25 cellular contexts compared by ENCODE assay signal in the genomic region with DNA sequence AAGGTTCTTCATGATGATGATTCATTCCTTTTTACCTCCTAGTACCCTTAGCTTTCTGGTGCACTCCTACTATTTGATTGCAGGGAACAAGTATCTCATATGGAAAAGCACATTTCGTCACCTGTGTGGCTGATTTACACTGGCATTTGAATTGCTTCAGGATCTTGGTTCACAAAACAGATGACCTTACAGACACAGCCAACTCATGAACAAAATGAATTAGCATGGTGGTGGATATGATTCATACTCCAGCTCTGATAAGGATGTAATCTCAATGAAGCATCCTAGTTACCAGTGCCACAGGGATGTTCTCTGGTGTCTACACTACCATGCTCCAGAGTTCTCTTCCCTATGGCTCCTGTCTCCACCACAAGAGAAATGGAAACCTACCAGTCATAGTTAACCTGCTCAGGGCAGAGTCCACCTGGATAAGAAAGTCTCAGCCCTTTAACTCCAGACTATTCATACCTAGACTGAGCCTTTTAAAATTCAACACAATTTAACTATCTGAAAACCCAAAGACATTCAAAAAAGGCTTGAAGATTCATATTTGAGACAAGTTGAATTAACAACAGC. TPM values are rescaled to one million over a fixed set of nuclear protein-coding genes. Genes with fewer than 3 reads are reported as not detected.
A peak's percentile ranks its signal among the peaks of the same experiment; 100 is the strongest.
DNase-seq lines count a peak whose midpoint lies in the region; ATAC-seq, FAIRE-seq and TF ChIP-seq lines count a peak whose summit lies in the region.
"Had no signal": no experiment of that assay in that cellular context is flagged by ENCODE, and none has a peak within 500 bp of the region (broad histone marks: within the 10 kb centered on the region; RNA-seq: fewer than 3 reads in every experiment).

No MANE protein-coding gene starts in this region.

- no peak overlapping the region for H2BK120ac ChIP-seq in IMR-90 (ENCODE audit: low read depth, low read length)

- H2AK5ac ChIP-seq in IMR-90 (ENCODE audit: low read depth, low read length): no peak overlapping the region

- CTCF ChIA-PET in IMR-90 (lab: Yijun Ruan, JAX): interaction anchor here (0.6 kb wide), 1 partner anchor 13 kb away, joined by 3 read pairs; no protein-coding TSS in a partner anchor

- H3K27me3 ChIP-seq in IMR-90 (ENCODE audit: control insufficient read depth, insufficient read depth, low read length) (no peaks in the 10 kb centered on the region), foreskin keratinocyte (no peaks in the 10 kb centered on the region), small intestine (ENCODE audit: control insufficient read depth in 2 of 2, insufficient read depth in 2 of 2, low read length in 2 of 2) (no peaks in the 10 kb centered on the region)
- H3K27me3 ChIP-seq: MG63, ovary, right atrium auricular region, uterus had no signal

- peak overlapping the region; percentile 42 for H2AK9ac ChIP-seq in IMR-90 (replicated peaks; ENCODE audit: low read depth, low read length, poor library complexity)

- H3K79me1 ChIP-seq in IMR-90 (ENCODE audit: low read depth in 1 of 2, low read length in 2 of 2): no peaks in the 10 kb centered on the region

- in situ Hi-C loops in IMR-90 (cut with MboI; ENCODE audit: low sequenced_read_pairs): no loop called here

- no TSS peak for BruUV-seq in IMR-90 (replicated peaks; lab: Mats Ljungman, UMichigan)

- DNase-seq in IMR-90 (peak; percentile 1), RPMI7951 (ENCODE audit: low read depth) (peak; percentile 39), foreskin keratinocyte (peak in 1 of 2 donors; percentile 13), small intestine (peak; percentile 72), mesenteric fat pad (ENCODE audit: low spot score) (no peak)
- DNase-seq in stimulated activated CD4-positive, alpha-beta T cell treated with anti-CD3 and anti-CD28 coated beads, Interleukin-2, amount 100 ng/mL, for 24 hours: no peak
- DNase-seq: activated CD4-positive, CD25-positive, alpha-beta regulatory T cell treated with anti-CD3 and anti-CD28 coated beads, Interleukin-2, amount 50 U/mL, for 72 hours; activated CD8-positive, alpha-beta T cell treated with anti-CD3 and anti-CD28 coated beads, Interleukin-2, amount 10 ng/mL, durations not matched to agents 7 days and 5 days; activated naive CD4-positive, alpha-beta T cell treated with Interleukin-2 at 50 U/mL for 16 hours; activated T-cell treated with anti-CD3 and anti-CD28 coated beads, Interleukin-2, amount 50 U/mL, for 24 hours; aorta; caudate nucleus; CD4-positive, alpha-beta T cell; islet precursor cell; mesendoderm; MG63; naive thymus-derived CD8-positive, alpha-beta T cell; NCI-H1694 treated with DMSO at 0.1 percent for 48 hours; ovary; stimulated activated CD8-positive, alpha-beta memory T cell treated with anti-CD3 and anti-CD28 coated beads, Interleukin-4, amount 100 ng/mL, for 48 hours; T-helper 9 cell; uterus had no signal

- H4K8ac ChIP-seq in IMR-90 (ENCODE audit: low read depth in 2 of 2, low read length in 2 of 2): no peak overlapping the region

- no peak overlapping the region for H2BK20ac ChIP-seq in IMR-90 (ENCODE audit: low read depth, low read length)

- H3K27ac ChIP-seq in IMR-90 (ENCODE audit: insufficient read depth, low read length) (no peak overlapping the region), foreskin keratinocyte (no peak overlapping the region), small intestine (ENCODE audit: low read depth in 1 of 2, low read length in 1 of 2) (no peak overlapping the region)
- H3K27ac ChIP-seq: ovary, right atrium auricular region, uterus had no signal

- dilution Hi-C loops in IMR-90 (cut with HindIII; ENCODE audit: low sequenced_read_pairs, unreplicated experiment): no loop called here

- no peak overlapping the region for H2BK15ac ChIP-seq in IMR-90 (ENCODE audit: low read depth, low read length)

- no peak overlapping the region for H3K4me3 ChIP-seq in IMR-90 (ENCODE audit: insufficient read depth, low read depth, low read length)
- no peak overlapping the region for H3K4me3 ChIP-seq in small intestine (ENCODE audit: low read depth in 1 of 2, low read length in 2 of 2)
- H3K4me3 ChIP-seq: MG63, ovary, right atrium auricular region, uterus had no signal

- H3K4me2 ChIP-seq in IMR-90 (ENCODE audit: low read depth, low read length): no peak overlapping the region

- no peak overlapping the region for H3K18ac ChIP-seq in IMR-90 (ENCODE audit: low read depth, low read length)

- no peak overlapping the region for H2BK5ac ChIP-seq in IMR-90 (ENCODE audit: low read depth, low read length, poor library complexity, severe bottlenecking)

- FAIRE-seq in small intestine (lab: Jason Lieb, UNC): no peak
- FAIRE-seq: endothelial cell of umbilical vein had no signal

- no peak overlapping the region for H3K9ac ChIP-seq in IMR-90 (ENCODE audit: low read depth, low read length)

- no peaks in the 10 kb centered on the region for H3K9me1 ChIP-seq in IMR-90 (ENCODE audit: insufficient read depth, low read length)

- ATAC-seq in IMR-90 (ENCODE audit: low read depth) (no peak), foreskin keratinocyte (peak; percentile 49), GM21526 (IDR thresholded peaks at IDR 0.05; ENCODE audit: low FRiP score, unreplicated experiment) (no peak)
- ATAC-seq: activated CD8-positive, alpha-beta T cell treated with anti-CD3 and anti-CD28 coated beads, Interleukin-2, amount 10 ng/mL, durations not matched to agents 7 days and 5 days; naive thymus-derived CD8-positive, alpha-beta T cell had no signal

- no peak overlapping the region for H3K56ac ChIP-seq in IMR-90 (ENCODE audit: extremely low read depth, insufficient read depth, low read length)

- no peak overlapping the region for H3K23ac ChIP-seq in IMR-90 (ENCODE audit: low read depth, low read length)

- no peaks in the 10 kb centered on the region for H4K20me1 ChIP-seq in IMR-90 (ENCODE audit: insufficient read depth, low read length)

- WGBS in IMR-90 (ENCODE audit: extremely low coverage in 2 of 2, insufficient read length in 1 of 2), 2 experiments: no CpG with 5 or more reads among the region's 1 CpG
- 75 to 88% (median 76%) methylated on average over 1 of the region's 1 CpG for WGBS in small intestine, 3 donors

- POLR2A ChIA-PET in IMR-90 (lab: Charles Lee; ENCODE audit: unreplicated experiment): no interaction called here

- H4K5ac ChIP-seq in IMR-90 (ENCODE audit: low read depth, low read length): no peak overlapping the region

- intact Hi-C loops in IMR-90 (cut with micrococcal nuclease): no loop called here

- TF ChIP-seq CTCF in IMR-90 (conservative IDR thresholded peaks at IDR 0.05; ENCODE audit: low read depth, low read length) (no peak), foreskin keratinocyte (conservative IDR thresholded peaks at IDR 0.05) (no peak)

- no peaks in the 10 kb centered on the region for H3K36me3 ChIP-seq in IMR-90 (ENCODE audit: control insufficient read depth, insufficient read depth, low read length)
- no peaks in the 10 kb centered on the region for H3K36me3 ChIP-seq in small intestine (ENCODE audit: control insufficient read depth in 2 of 2, insufficient read depth in 2 of 2, low read length in 2 of 2)
- H3K36me3 ChIP-seq: MG63, ovary, right atrium auricular region, uterus had no signal

- H3K14ac ChIP-seq in IMR-90 (replicated peaks; ENCODE audit: low read depth, low read length): no peak overlapping the region

- H3K4me1 ChIP-seq in IMR-90 (ENCODE audit: control insufficient read depth, insufficient read depth, low read length): no peaks in the 10 kb centered on the region
- peaks cover 7% of the 10 kb centered on the region for H3K4me1 ChIP-seq in foreskin keratinocyte
- no peaks in the 10 kb centered on the region for H3K4me1 ChIP-seq in small intestine (ENCODE audit: control insufficient read depth in 2 of 2, insufficient read depth in 1 of 2, low read depth in 1 of 2, low read length in 1 of 2)
- H3K4me1 ChIP-seq: right atrium auricular region, uterus had no signal

- no peak overlapping the region for H4K91ac ChIP-seq in IMR-90 (ENCODE audit: insufficient read depth, low read depth, low read length)

- H3K9me3 ChIP-seq in IMR-90 (ENCODE audit: control insufficient read depth, insufficient read depth, low read length): no peaks in the 10 kb centered on the region
- no peaks in the 10 kb centered on the region for H3K9me3 ChIP-seq in small intestine (ENCODE audit: control insufficient read depth, low read depth)
- H3K9me3 ChIP-seq: MG63, ovary, right atrium auricular region, uterus had no signal

- no peak overlapping the region for H2AFZ ChIP-seq in IMR-90 (replicated peaks; ENCODE audit: low read length, poor library complexity)

- H3K4ac ChIP-seq in IMR-90 (ENCODE audit: low read depth, low read length): no peak overlapping the region

- TF ChIP-seq POLR2A in IMR-90 (IDR thresholded peaks at IDR 0.05; ENCODE audit: low read depth, low read length): no peak

- no peak for TF ChIP-seq RAD21 in IMR-90 (IDR thresholded peaks at IDR 0.05; ENCODE audit: low read length)

TF ChIP-seq in IMR-90, 13 proteins besides CTCF, POLR2A, EP300 and RAD21 (continues in another document):
- no peak for TF ChIP-seq NFE2L2 (IDR thresholded peaks at IDR 0.05; ENCODE audit: low read depth, low read length)
- no peak for TF ChIP-seq MXI1 (IDR thresholded peaks at IDR 0.05; ENCODE audit: borderline replicate concordance, low read depth, low read length)
- no peak for TF ChIP-seq RCOR1 (IDR thresholded peaks at IDR 0.05; ENCODE audit: insufficient replicate concordance, low read length)
- no peak for TF ChIP-seq FOS (IDR thresholded peaks at IDR 0.05; ENCODE audit: low read depth, low read length)
- TF ChIP-seq CHD1 (IDR thresholded peaks at IDR 0.05; ENCODE audit: low read depth, low read length): no peak
- no peak for TF ChIP-seq ELK1 (IDR thresholded peaks at IDR 0.05; ENCODE audit: borderline replicate concordance, low read depth, low read length)
- no peak for TF ChIP-seq CEBPB (IDR thresholded peaks at IDR 0.05; ENCODE audit: low read depth, low read length)

RNA-seq across cellular contexts. Expression of gene TEC, which starts 40.7 kb away (rescaled TPM):
- total RNA-seq in IMR-90 (2012; rRNA removed) (0.54 and 1.1 TPM in 2 replicates), foreskin keratinocyte (0.07 and 0.24 TPM in 2 replicates), mesenteric fat pad (5.4 TPM)
- polyA plus RNA-seq in IMR-90 (2012; rRNA removed) (0.16 and 0.39 TPM in 2 replicates), foreskin keratinocyte (0.06 and 0.07 TPM in 2 replicates), small intestine (1 to 10 TPM; 1.3 to 3.8 (median 2.7) TPM)
- polyA plus RNA-seq in IMR-90 (2012; cell fraction: cytosol; rRNA removed): 0.03 and 0.04 TPM in 2 replicates
- polyA plus RNA-seq in IMR-90 (2012; cell fraction: nucleus; rRNA removed; ENCODE audit: low replicate concordance): 0.10 and 0.65 TPM in 2 replicates
- 3.6 and 3.8 TPM in 2 replicates for total RNA-seq in RPMI7951 (2014; rRNA removed; shearing (Covaris generic))

Comparison
In these comparisons a context has a peak if more than half of its experiments do, and no peak if none do; other contexts are left out.
1. DNase-seq: peak in IMR-90 (single experiment), RPMI7951 (single experiment) and small intestine (single experiment); none in mesenteric fat pad (single experiment) and stimulated activated CD4-positive, alpha-beta T cell treated with anti-CD3 and anti-CD28 coated beads, Interleukin-2, amount 100 ng/mL, for 24 hours (0 of 2).